Comparison of ENCODE assay signal across 11 cellular contexts in the genomic region with DNA sequence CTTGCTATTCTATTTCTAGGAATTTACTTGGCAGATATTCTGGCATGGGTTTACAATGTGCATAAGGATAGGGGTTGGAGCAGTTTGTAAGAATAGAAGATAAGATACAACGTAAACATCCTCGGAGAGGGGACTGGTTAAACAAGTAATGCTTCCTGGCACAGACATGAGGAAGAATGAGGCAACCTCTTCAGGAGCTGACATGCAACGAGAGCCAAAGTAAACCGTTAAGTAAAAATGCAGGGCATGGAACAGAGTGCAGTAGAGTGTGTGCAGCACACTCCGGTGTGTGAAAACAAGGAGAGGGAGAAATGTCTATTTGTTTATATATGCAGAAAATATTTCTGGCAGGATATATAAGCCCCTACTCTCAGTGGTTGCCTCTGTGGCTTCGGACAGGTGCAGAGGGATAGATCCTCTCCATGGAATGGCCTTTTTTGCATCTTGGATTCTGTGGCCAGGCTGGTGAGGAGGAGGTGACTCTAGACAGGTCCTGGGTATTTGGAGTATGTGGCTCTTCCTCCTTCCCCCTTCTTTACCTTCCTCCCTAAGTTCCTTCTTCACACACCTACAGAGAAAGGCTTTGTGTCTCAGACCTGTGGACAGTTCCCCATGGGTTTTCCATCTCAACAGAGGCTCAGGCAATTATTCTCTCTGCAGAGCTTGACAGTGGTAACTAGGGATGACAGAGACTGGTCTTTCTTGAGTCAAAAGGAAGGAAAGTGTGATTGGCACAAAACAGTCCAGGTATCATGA. TPM values are rescaled to one million over a fixed set of nuclear protein-coding genes. Genes with fewer than 3 reads are reported as not detected.
A peak's percentile ranks its signal among the peaks of the same experiment; 100 is the strongest.
DNase-seq lines count a peak whose midpoint lies in the region; ATAC-seq and TF ChIP-seq lines count a peak whose summit lies in the region.
"Had no signal": no experiment of that assay in that cellular context is flagged by ENCODE, and none has a peak within 500 bp of the region (broad histone marks: within the 10 kb centered on the region; RNA-seq: fewer than 3 reads in every experiment).

No MANE protein-coding gene starts in this region.

- H3K4me3 ChIP-seq in hepatocyte, result no peak overlapping the region
- H3K4me3 ChIP-seq: left ventricle myocardium inferior had no signal

- H3K9me2 ChIP-seq in hepatocyte (replicated peaks; ENCODE audit: insufficient read depth), result no peaks in the 10 kb centered on the region

- H3K27me3 ChIP-seq in hepatocyte, result no peaks in the 10 kb centered on the region

- H2AFZ ChIP-seq in hepatocyte, result no peak overlapping the region

- no peak overlapping the region for H3K27ac ChIP-seq in hepatocyte
- H3K27ac ChIP-seq: left ventricle myocardium inferior had no signal

- no peaks in the 10 kb centered on the region for H4K20me1 ChIP-seq in hepatocyte (ENCODE audit: insufficient read depth, poor library complexity, severe bottlenecking)

- peaks cover 15% of the 10 kb centered on the region for H3K4me1 ChIP-seq in hepatocyte (ENCODE audit: insufficient read depth)

- no peak for TF ChIP-seq CTCF in hepatocyte (IDR thresholded peaks at IDR 0.05; ENCODE audit: poor library complexity)

- WGBS in hepatocyte (ENCODE audit: low lambda C conversion rate, missing lambda C conversion rate), result 29% methylated on average over 6 of the region's 6 CpGs

- ATAC-seq in GM21423 (IDR thresholded peaks at IDR 0.05; ENCODE audit: unreplicated experiment), result no peak

- no peak overlapping the region for H3K4me2 ChIP-seq in hepatocyte

- H3K9me3 ChIP-seq in hepatocyte (ENCODE audit: low read depth), result no peaks in the 10 kb centered on the region
- H3K9me3 ChIP-seq: left ventricle myocardium inferior had no signal

- no peaks in the 10 kb centered on the region for H3K36me3 ChIP-seq in hepatocyte (replicated peaks; ENCODE audit: insufficient read depth, low read depth)
- H3K36me3 ChIP-seq: left ventricle myocardium inferior had no signal

- no peaks in the 10 kb centered on the region for H3K79me2 ChIP-seq in hepatocyte

- peak; percentile 64 for DNase-seq in NCI-H510A treated with DMSO at 0.1 percent for 48 hours (lab: John Stamatoyannopoulos, UW)
- DNase-seq in NCI-H510A (lab: John Stamatoyannopoulos, UW), result no peak
- DNase-seq in astrocyte of the hippocampus (ENCODE audit: low read depth, low spot score), result peak; percentile 46
- DNase-seq in hepatocyte (ENCODE audit: low spot score), result peak; percentile 61
- DNase-seq in stromal cell of bone marrow (ENCODE audit: low read depth), result peak; percentile 21
- DNase-seq in stimulated activated CD4-positive, alpha-beta T cell treated with anti-CD3 and anti-CD28 coated beads, Interleukin-12 subunit alpha, Interleukin-12 subunit beta, amount 100 ng/mL, for 4 hours, result no peak
- no peak for DNase-seq in NCI-H1436 (lab: John Stamatoyannopoulos, UW)
- DNase-seq: activated CD4-positive, alpha-beta T cell treated with anti-CD3 and anti-CD28 coated beads, Interleukin-2, amount 10 ng/mL, durations not matched to agents 24 days and 14 days; left ventricle myocardium inferior; Right ventricle myocardium superior had no signal

RNA-seq across cellular contexts. Expression of a gene that starts 2.5 kb away (rescaled TPM):
- 1.8 and 2.7 TPM in 2 replicates for total RNA-seq in hepatocyte
- 4.8 and 5.3 TPM in 2 replicates for polyA plus RNA-seq in hepatocyte
- total RNA-seq: activated CD4-positive, alpha-beta T cell treated with anti-CD3 and anti-CD28 coated beads, Interleukin-2, amount 10 ng/mL, durations not matched to agents 24 days and 14 days had no signal

RNA-seq across cellular contexts. Expression of a gene that starts 6.0 kb away (rescaled TPM):
- total RNA-seq in hepatocyte, result not detected in 2 replicates
- polyA plus RNA-seq in hepatocyte, result 1.0 and 1.4 TPM in 2 replicates
- total RNA-seq: activated CD4-positive, alpha-beta T cell treated with anti-CD3 and anti-CD28 coated beads, Interleukin-2, amount 10 ng/mL, durations not matched to agents 24 days and 14 days; left ventricle myocardium inferior; Right ventricle myocardium superior had no signal

RNA-seq across cellular contexts. Expression of a gene that starts 32.5 kb away (rescaled TPM):
- 42.2 and 50.4 TPM in 2 replicates for total RNA-seq in hepatocyte
- polyA plus RNA-seq in hepatocyte, result 38.8 and 41.3 TPM in 2 replicates

Comparison
In these comparisons a context has a peak if more than half of its experiments do, and no peak if none do; other contexts are left out.
1. DNase-seq: peak in NCI-H510A treated with DMSO at 0.1 percent for 48 hours (single experiment), astrocyte of the hippocampus (single experiment), hepatocyte (single experiment) and stromal cell of bone marrow (single experiment); none in NCI-H510A (single experiment), stimulated activated CD4-positive, alpha-beta T cell treated with anti-CD3 and anti-CD28 coated beads, Interleukin-12 subunit alpha, Interleukin-12 subunit beta, amount 100 ng/mL, for 4 hours (single experiment) and NCI-H1436 (single experiment).